ENCODE assay signal across 20 cellular contexts in genomic region chr9:95766906-95767305, GRCh38.
"Had no signal": no experiment of that assay in that cellular context is flagged by ENCODE, and none has a peak within 500 bp of the region (broad histone marks: within the 10 kb centered on the region; RNA-seq: fewer than 3 reads in every experiment).

No MANE protein-coding gene starts in this region.

- H3K9me3 ChIP-seq: esophagus muscularis mucosa, gastrocnemius medialis, heart right ventricle, left ventricle myocardium inferior, lower lobe of right lung, ovary, suprapubic skin, thyroid gland had no signal

- H3K36me3 ChIP-seq: esophagus muscularis mucosa, gastrocnemius medialis, heart right ventricle, left ventricle myocardium inferior, lower lobe of right lung, ovary, suprapubic skin, thyroid gland had no signal

- H3K4me3 ChIP-seq: dorsolateral prefrontal cortex, esophagus muscularis mucosa, gastrocnemius medialis, heart right ventricle, left ventricle myocardium inferior, lower lobe of right lung, ovary, suprapubic skin, thyroid gland had no signal

- H3K27me3 ChIP-seq: ovary, suprapubic skin, thyroid gland had no signal

- H3K27ac ChIP-seq: dorsolateral prefrontal cortex, epithelial cell of prostate, esophagus muscularis mucosa, gastrocnemius medialis, heart right ventricle, left ventricle myocardium inferior, lower lobe of right lung, ovary, suprapubic skin, thyroid gland had no signal

- DNase-seq: cortex of kidney; dorsolateral prefrontal cortex; effector CD8-positive, alpha-beta T cell; gastrocnemius medialis; heart right ventricle; hypothalamus; immature natural killer cell; left cardiac atrium; left ventricle myocardium inferior; lower lobe of right lung; naive thymus-derived CD4-positive, alpha-beta T cell; ovary; right cardiac atrium; small intestine; stimulated activated CD4-positive, alpha-beta T cell treated with anti-CD3 and anti-CD28 coated beads, Interleukin-2, amount 100 ng/mL, for 48 hours; stimulated activated naive CD8-positive, alpha-beta T cell treated with anti-CD3 and anti-CD28 coated beads, Interleukin-15, Interleukin-2, amounts not matched to agents 100 U/mL and 50 U/mL, for 24 hours; thyroid gland had no signal
